Comparison of ENCODE assay signal across 26 cellular contexts in genomic region chr11:127888396-127888795, GRCh38.
"Had no signal": no experiment of that assay in that cellular context is flagged by ENCODE, and none has a peak within 500 bp of the region (broad histone marks: within the 10 kb centered on the region; RNA-seq: fewer than 3 reads in every experiment).

No MANE protein-coding gene starts in this region.

- DNase-seq: head of caudate nucleus; hippocampal formation; left colon; left ventricle myocardium inferior; mesendoderm; naive B cell; natural killer cell; ovary; retina; right cardiac atrium; sigmoid colon; small intestine; spleen; stimulated activated CD4-positive, alpha-beta T cell treated with anti-CD3 and anti-CD28 coated beads, Interleukin-2, amount 100 ng/mL, for 48 hours; stimulated activated CD4-positive, alpha-beta T cell treated with anti-CD3 and anti-CD28 coated beads, Interleukin-4, amount 100 ng/mL, for 4 hours; stimulated activated CD8-positive, alpha-beta memory T cell treated with anti-CD3 and anti-CD28 coated beads, Interleukin-4, amount 100 ng/mL, for 48 hours; stimulated activated naive CD4-positive, alpha-beta T cell treated with Interleukin-2 at 50 U/mL for 16 hours; stimulated activated naive CD8-positive, alpha-beta T cell treated with anti-CD3 and anti-CD28 coated beads, Interleukin-15, amount 100 ng/mL, for 72 hours; substantia nigra; uterus had no signal

- H3K27ac Mint-ChIP-seq: mesothelial cell of epicardium; naive B cell; natural killer cell; progenitor cell of endocrine pancreas; stimulated activated memory B cell treated with anti-CD40 and anti-IgM and Interleukin-4, amounts not matched to agents 10 μg/mL and 1 μg/mL and 100 μg/mL, for 72 hours; stimulated activated naive CD8-positive, alpha-beta T cell treated with anti-CD3 and anti-CD28 coated beads, Interleukin-15, amount 100 ng/mL, for 72 hours; type B pancreatic cell had no signal

- H3K27me3 Mint-ChIP-seq: progenitor cell of endocrine pancreas; stimulated activated memory B cell treated with anti-CD40 and anti-IgM and Interleukin-4, amounts not matched to agents 10 μg/mL and 1 μg/mL and 100 μg/mL, for 72 hours; stimulated activated naive CD8-positive, alpha-beta T cell treated with anti-CD3 and anti-CD28 coated beads, Interleukin-15, amount 100 ng/mL, for 72 hours; type B pancreatic cell had no signal

- H3K4me3 Mint-ChIP-seq: mesothelial cell of epicardium; naive B cell; natural killer cell; stimulated activated memory B cell treated with anti-CD40 and anti-IgM and Interleukin-4, amounts not matched to agents 10 μg/mL and 1 μg/mL and 100 μg/mL, for 72 hours; stimulated activated naive CD8-positive, alpha-beta T cell treated with anti-CD3 and anti-CD28 coated beads, Interleukin-15, amount 100 ng/mL, for 72 hours; type B pancreatic cell had no signal

- H3K4me3 ChIP-seq: left ventricle myocardium inferior, lung, ovary, sigmoid colon, spleen, tibial nerve, uterus had no signal

- H3K36me3 Mint-ChIP-seq: stimulated activated memory B cell treated with anti-CD40 and anti-IgM and Interleukin-4, amounts not matched to agents 10 μg/mL and 1 μg/mL and 100 μg/mL, for 72 hours had no signal

- H3K4me1 Mint-ChIP-seq: mesothelial cell of epicardium; naive B cell; natural killer cell; stimulated activated memory B cell treated with anti-CD40 and anti-IgM and Interleukin-4, amounts not matched to agents 10 μg/mL and 1 μg/mL and 100 μg/mL, for 72 hours; stimulated activated naive CD8-positive, alpha-beta T cell treated with anti-CD3 and anti-CD28 coated beads, Interleukin-15, amount 100 ng/mL, for 72 hours had no signal
